In genomic region chr14:104475802-104476201, GRCh38 we compare ENCODE assay signal across 2 cellular contexts.
"Had no signal": no experiment of that assay in that cellular context is flagged by ENCODE, and none has a peak within 500 bp of the region (broad histone marks: within the 10 kb centered on the region; RNA-seq: fewer than 3 reads in every experiment).

No MANE protein-coding gene starts in this region.

- DNase-seq: GDM1 had no signal

- ATAC-seq: GM12878 had no signal

- H3K4me3 ChIP-seq: GM12878 had no signal
